ENCODE assay signal across 9 cellular contexts in genomic region chr19:17948474-17948966, GRCh38. TPM values are rescaled to one million over a fixed set of nuclear protein-coding genes. Genes with fewer than 3 reads are reported as not detected.
DNase-seq lines count a peak whose midpoint lies in the region; ATAC-seq and TF ChIP-seq lines count a peak whose summit lies in the region.
"Had no signal": no experiment of that assay in that cellular context is flagged by ENCODE, and none has a peak within 500 bp of the region (broad histone marks: within the 10 kb centered on the region; RNA-seq: fewer than 3 reads in every experiment).

No MANE protein-coding gene starts in this region.

- H3K4me1 ChIP-seq in heart left ventricle (peaks cover 6 to 55% (median 38%) of the 10 kb centered on the region in 12 donors), upper lobe of right lung (peaks cover 33% of the 10 kb centered on the region)

- H3K27me3 ChIP-seq in heart left ventricle, result peaks cover 31 to 56% (median 41%) of the 10 kb centered on the region in 9 donors
- H3K27me3 ChIP-seq in WERI-Rb-1 (ENCODE audit: insufficient read depth, low read depth, severe bottlenecking), result no peaks in the 10 kb centered on the region
- H3K27me3 ChIP-seq in upper lobe of right lung, result peaks cover 44% of the 10 kb centered on the region

- DNase-seq in heart left ventricle, result no peak
- no peak for DNase-seq in Right ventricle myocardium inferior (ENCODE audit: missing footprints)
- DNase-seq in WERI-Rb-1, result peak; percentile 91
- DNase-seq in iPS-NIHi11 (ENCODE audit: low spot score), result peak; percentile 67
- DNase-seq in upper lobe of right lung, result no peak
- DNase-seq in AG08395 (ENCODE audit: low spot score), result no peak
- DNase-seq in stimulated activated naive CD4-positive, alpha-beta T cell (lab: John Stamatoyannopoulos, UW), result no peak
- DNase-seq in omental fat pad (ENCODE audit: low spot score), result no peak

- TF ChIP-seq CTCF in heart left ventricle (IDR thresholded peaks at IDR 0.05) (no peak), WERI-Rb-1 (IDR thresholded peaks at IDR 0.05; ENCODE audit: low read depth, low read length) (no peak), upper lobe of right lung (IDR thresholded peaks at IDR 0.05) (no peak), omental fat pad (IDR thresholded peaks at IDR 0.05) (no peak)

- no peak for TF ChIP-seq POLR2A in heart left ventricle (IDR thresholded peaks at IDR 0.05)

- H3K4me3 ChIP-seq in heart left ventricle (peak overlapping the region; percentile 65 to 94 (median 81)), WERI-Rb-1 (ENCODE audit: low read depth, low read length) (peak overlapping the region; percentile 88), upper lobe of right lung (peak overlapping the region; percentile 68)

- no peak for ATAC-seq in heart left ventricle
- ATAC-seq in Right ventricle myocardium inferior, result no peak
- ATAC-seq in upper lobe of right lung, result no peak
- ATAC-seq in omental fat pad (ENCODE audit: low FRiP score), result no peak

- H3K27ac ChIP-seq in heart left ventricle, result no peak overlapping the region
- peak overlapping the region; percentile 99 for H3K27ac ChIP-seq in WERI-Rb-1
- H3K27ac ChIP-seq in upper lobe of right lung, result no peak overlapping the region

- H3K9me3 ChIP-seq in heart left ventricle, result no peaks in the 10 kb centered on the region
- no peaks in the 10 kb centered on the region for H3K9me3 ChIP-seq in WERI-Rb-1 (ENCODE audit: severe bottlenecking)
- H3K9me3 ChIP-seq in upper lobe of right lung, result no peaks in the 10 kb centered on the region

- peaks cover 0 to 8% (median under 1%) of the 10 kb centered on the region in 9 donors for H3K36me3 ChIP-seq in heart left ventricle
- peaks cover 9% of the 10 kb centered on the region for H3K36me3 ChIP-seq in WERI-Rb-1
- no peaks in the 10 kb centered on the region for H3K36me3 ChIP-seq in upper lobe of right lung

- 1 to 3% (median 2%) methylated on average over 16 to 21 of the region's 21 CpGs for WGBS in heart left ventricle, 4 donors

- intact Hi-C loops in heart left ventricle (cut with DNase I), result loop anchor here in 3 of 10 donors (5.0 kb wide), 1 partner anchor 109 kb away; no protein-coding TSS in a partner anchor
- intact Hi-C loops in Right ventricle myocardium inferior (cut with DNase I), result loop anchor here (10.0 kb wide), 1 partner anchor 106 kb away; no protein-coding TSS in a partner anchor
- intact Hi-C loops in upper lobe of right lung (cut with DNase I), result no loop called here

RNA-seq across cellular contexts. Expression of gene CCDC124, which starts 15.7 kb away (rescaled TPM):
- total RNA-seq in heart left ventricle (100 to 1,000 TPM in 1 of 9 donors, 10 to 100 TPM in 8; 45.4 to 115 (median 66.1) TPM), Right ventricle myocardium inferior (85.9 TPM), upper lobe of right lung (59.7 TPM), omental fat pad (10 to 100 TPM; 34.7 to 73.4 (median 49.5) TPM)
- 100 to 1,000 TPM; 157 to 195 TPM for polyA plus RNA-seq in heart left ventricle

RNA-seq across cellular contexts. Expression of gene KCNN1, which starts 18.4 kb away (rescaled TPM):
- total RNA-seq in heart left ventricle (under 1 TPM in 2 of 9 donors, not detected in 7; 0.07 to 0.27 TPM), Right ventricle myocardium inferior (not detected), upper lobe of right lung (not detected), omental fat pad (1 to 10 TPM in 1 of 4 donors, under 1 TPM in 2, not detected in 1; 0.12 to 1.0 (median 0.88) TPM)
- under 1 TPM; 0.03 to 0.08 TPM for polyA plus RNA-seq in heart left ventricle
- total RNA-seq: myocyte had no signal

RNA-seq across cellular contexts. Expression of gene ARRDC2, which starts 59.5 kb away (rescaled TPM):
- total RNA-seq in heart left ventricle, result 10 to 100 TPM in 4 of 9 donors, 1 to 10 TPM in 5; 5.8 to 35.5 (median 9.9) TPM
- polyA plus RNA-seq in heart left ventricle, result 10 to 100 TPM; 14.9 to 26.1 TPM
- total RNA-seq in Right ventricle myocardium inferior, result 17.4 TPM
- 82.7 TPM for total RNA-seq in upper lobe of right lung
- 100 to 1,000 TPM in 1 of 4 donors, 10 to 100 TPM in 3; 16.0 to 117 (median 30.3) TPM for total RNA-seq in omental fat pad

Comparison
In these comparisons a context has a peak if more than half of its experiments do, and no peak if none do; other contexts are left out.
1. DNase-seq: peak in WERI-Rb-1 (single experiment) and iPS-NIHi11 (single experiment); none in heart left ventricle (0 of 5), Right ventricle myocardium inferior (single experiment), upper lobe of right lung (single experiment), AG08395 (single experiment), stimulated activated naive CD4-positive, alpha-beta T cell (0 of 6) and omental fat pad (single experiment).
2. Peak in every context shown above with its lines, with median percentiles within 50 percentile points of each other: H3K4me3 ChIP-seq.